ENCODE assay signal across 1 cellular context in genomic region chr20:49910340-49910706, GRCh38.
TF ChIP-seq lines count a peak whose summit lies in the region.

No MANE protein-coding gene starts in this region.

TF ChIP-seq in GM23338, 12 proteins besides CTCF, POLR2A, EP300 and RAD21 (continued from another document):
- no peak for TF ChIP-seq ZNF462 (CRISPR knock-in tag; IDR thresholded peaks at IDR 0.05)
- TF ChIP-seq ZNF114 (CRISPR knock-in tag; IDR thresholded peaks at IDR 0.05) = no peak
- no peak for TF ChIP-seq STAT1 (IDR thresholded peaks at IDR 0.05; ENCODE audit: unreplicated experiment)
- TF ChIP-seq REST (IDR thresholded peaks at IDR 0.05; ENCODE audit: unreplicated experiment) = no peak
- TF ChIP-seq CREB1 (CRISPR knock-in tag; IDR thresholded peaks at IDR 0.05; ENCODE audit: low read depth) = no peak
- no peak for TF ChIP-seq POLR2AphosphoS5 (IDR thresholded peaks at IDR 0.05; ENCODE audit: low read depth)
- TF ChIP-seq JUNB (IDR thresholded peaks at IDR 0.05; ENCODE audit: unreplicated experiment) = no peak
- no peak for TF ChIP-seq EZH2 (IDR thresholded peaks at IDR 0.05; ENCODE audit: low read depth, unreplicated experiment)
